ENCODE assay signal across 8 cellular contexts in the genomic region with DNA sequence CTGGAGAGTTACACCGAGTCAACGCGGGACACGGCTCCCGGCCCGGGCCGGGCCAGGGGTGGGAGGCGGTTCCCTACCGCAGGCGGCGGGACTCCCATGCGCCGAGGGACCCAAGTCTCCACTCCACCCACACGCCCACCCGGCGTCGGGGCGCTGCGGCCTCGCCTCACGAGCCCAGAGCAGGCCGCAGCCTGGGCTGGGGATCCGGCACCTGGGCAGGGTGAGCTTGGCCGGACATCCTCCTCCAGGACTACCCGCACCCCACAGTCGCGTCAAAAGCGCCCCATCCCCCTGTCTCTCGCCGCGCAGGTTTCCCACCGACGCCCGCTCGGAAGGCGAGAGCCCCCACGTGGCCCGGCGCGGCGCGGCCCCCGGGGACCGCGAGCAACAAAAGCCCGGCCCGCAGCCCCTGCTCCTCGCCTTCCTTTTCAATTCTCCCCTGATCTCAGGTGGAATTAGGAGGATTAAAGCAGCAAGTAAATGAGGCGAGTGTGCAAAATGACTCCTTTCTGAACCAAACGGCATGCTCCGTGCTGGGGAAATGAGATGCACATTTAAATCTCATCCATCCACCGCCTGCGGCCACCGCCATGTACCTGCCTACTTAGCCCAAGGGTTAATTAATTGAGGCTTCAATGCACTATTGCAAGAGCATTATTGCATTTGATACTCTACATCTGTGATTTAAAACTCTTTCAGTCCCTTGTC.
DNase-seq lines count a peak whose midpoint lies in the region; ATAC-seq and TF ChIP-seq lines count a peak whose summit lies in the region.

No MANE protein-coding gene starts in this region.

- peak; percentile 24 for DNase-seq in AG08396 (ENCODE audit: low spot score)
- DNase-seq in NOMO-1 treated with dmso at 0.1 percent for 144 hours (lab: John Stamatoyannopoulos, UW; ENCODE audit: unreplicated experiment), result peak; percentile 42
- DNase-seq in coronary artery (ENCODE audit: low spot score), result no peak
- no peak for DNase-seq in iPS-NIHi11 (ENCODE audit: low spot score)
- DNase-seq in SW480 (ENCODE audit: low spot score), result no peak

- H3K9ac ChIP-seq in muscle layer of colon (ENCODE audit: low read length), result no peak overlapping the region

- ATAC-seq in GM19023 (IDR thresholded peaks at IDR 0.05; ENCODE audit: unreplicated experiment), result peak; percentile 78
- ATAC-seq in GM19467 (IDR thresholded peaks at IDR 0.05; ENCODE audit: unreplicated experiment), result no peak

- peaks cover 12% of the 10 kb centered on the region for H3K4me1 ChIP-seq in muscle layer of colon (ENCODE audit: insufficient read depth, low read length)

- H3K4me3 ChIP-seq in coronary artery (peak overlapping the region; percentile 67), muscle layer of colon (ENCODE audit: low read depth in 1 of 2, low read length in 2 of 2) (peak overlapping the region; percentile 41 to 52)

- H3K27ac ChIP-seq in coronary artery (no peak overlapping the region), muscle layer of colon (ENCODE audit: low read depth, low read length) (no peak overlapping the region)

- no peaks in the 10 kb centered on the region for H3K36me3 ChIP-seq in muscle layer of colon (ENCODE audit: insufficient read depth, low read length)

- TF ChIP-seq CTCF in coronary artery (IDR thresholded peaks at IDR 0.05), result no peak

- no peaks in the 10 kb centered on the region for H3K9me3 ChIP-seq in muscle layer of colon (ENCODE audit: low read length)

- H3K27me3 ChIP-seq in muscle layer of colon (ENCODE audit: control insufficient read depth in 1 of 2, insufficient read depth in 2 of 2, low read length in 2 of 2), result peaks cover 33 to 45% of the 10 kb centered on the region in 2 donors

Comparison
In these comparisons a context has a peak if more than half of its experiments do, and no peak if none do; other contexts are left out.
1. DNase-seq: peak in AG08396 (single experiment) and NOMO-1 treated with dmso at 0.1 percent for 144 hours (single experiment); none in coronary artery (single experiment), iPS-NIHi11 (single experiment) and SW480 (single experiment).